Comparison of ENCODE assay signal across 16 cellular contexts in genomic region chr17:50798424-50799344, GRCh38. TPM values are rescaled to one million over a fixed set of nuclear protein-coding genes. Genes with fewer than 3 reads are reported as not detected.
DNase-seq lines count a peak whose midpoint lies in the region; ATAC-seq and TF ChIP-seq lines count a peak whose summit lies in the region.
"Had no signal": no experiment of that assay in that cellular context is flagged by ENCODE, and none has a peak within 500 bp of the region (broad histone marks: within the 10 kb centered on the region; RNA-seq: fewer than 3 reads in every experiment).

No MANE protein-coding gene starts in this region.

- H3K27me3 Mint-ChIP-seq in WTC11 (ENCODE audit: low read depth), result no peaks in the 10 kb centered on the region
- H3K27me3 Mint-ChIP-seq in stimulated activated memory B cell treated with anti-CD40 and anti-IgM and Interleukin-4, amounts not matched to agents 10 μg/mL and 1 μg/mL and 100 μg/mL, for 72 hours, result no peaks in the 10 kb centered on the region

- CTCF ChIA-PET in WTC11 (lab: Charles Lee), result interaction anchor here (0.5 to 2.3 kb wide), 3 partner anchors 16 to 426 kb away, joined by 3 to 19 read pairs (median 9); no protein-coding TSS in a partner anchor

- H3K27ac Mint-ChIP-seq in WTC11, result peak overlapping the region; percentile 68; the same call in 1 of the 2 replicates
- H3K27ac Mint-ChIP-seq in stimulated activated memory B cell treated with anti-CD40 and anti-IgM and Interleukin-4, amounts not matched to agents 10 μg/mL and 1 μg/mL and 100 μg/mL, for 72 hours, result no peak overlapping the region

- H3K4me1 Mint-ChIP-seq in WTC11, result peaks cover 18% of the 10 kb centered on the region
- no peaks in the 10 kb centered on the region for H3K4me1 Mint-ChIP-seq in stimulated activated memory B cell treated with anti-CD40 and anti-IgM and Interleukin-4, amounts not matched to agents 10 μg/mL and 1 μg/mL and 100 μg/mL, for 72 hours

- no peaks in the 10 kb centered on the region for H3K9me3 Mint-ChIP-seq in WTC11
- H3K9me3 Mint-ChIP-seq in stimulated activated memory B cell treated with anti-CD40 and anti-IgM and Interleukin-4, amounts not matched to agents 10 μg/mL and 1 μg/mL and 100 μg/mL, for 72 hours, result no peaks in the 10 kb centered on the region

- DNase-seq in DMS 273 (lab: John Stamatoyannopoulos, UW; ENCODE audit: unreplicated experiment) (peak; percentile 65), DMS 273 treated with DMSO at 0.1 percent for 48 hours (lab: John Stamatoyannopoulos, UW) (no peak), WTC11 (ENCODE audit: low spot score) (no peak), islet precursor cell (peak; percentile 83), NCI-H345 (lab: John Stamatoyannopoulos, UW) (no peak), DMS153 treated with DMSO at 0.1 percent for 48 hours (lab: John Stamatoyannopoulos, UW; ENCODE audit: unreplicated experiment) (no peak)
- no peak for DNase-seq in activated CD4-positive, alpha-beta T cell treated with anti-CD3 and anti-CD28 coated beads, Interleukin-2, amount 50 U/mL, for 48 hours
- DNase-seq: NCI-H1694 treated with DMSO at 0.1 percent for 48 hours, NCI-H748 treated with DMSO at 0.1 percent for 48 hours, testis had no signal

- H3K36me3 Mint-ChIP-seq in WTC11, result no peaks in the 10 kb centered on the region
- H3K36me3 Mint-ChIP-seq in stimulated activated memory B cell treated with anti-CD40 and anti-IgM and Interleukin-4, amounts not matched to agents 10 μg/mL and 1 μg/mL and 100 μg/mL, for 72 hours, result no peaks in the 10 kb centered on the region

- POLR2A ChIA-PET in WTC11 (lab: Charles Lee), result no interaction called here

- no peak overlapping the region for H3K4me3 Mint-ChIP-seq in WTC11
- H3K4me3 Mint-ChIP-seq in stimulated activated memory B cell treated with anti-CD40 and anti-IgM and Interleukin-4, amounts not matched to agents 10 μg/mL and 1 μg/mL and 100 μg/mL, for 72 hours, result no peak overlapping the region

- TF ChIP-seq CTCF in WTC11 (IDR thresholded peaks at IDR 0.05), result no peak

- peak; percentile 48 for ATAC-seq in WTC11
- peak; percentile 22 for ATAC-seq in stimulated activated memory B cell treated with anti-CD40 and anti-IgM and Interleukin-4, amounts not matched to agents 10 μg/mL and 1 μg/mL and 100 μg/mL, for 72 hours
- ATAC-seq: left lobe of liver had no signal

TF ChIP-seq in WTC11, 78 proteins besides CTCF, POLR2A, EP300 and RAD21:
- TF ChIP-seq HMGXB4 (CRISPR knock-in tag; IDR thresholded peaks at IDR 0.05) (no peak), FOXK1 (CRISPR knock-in tag; IDR thresholded peaks at IDR 0.05) (no peak), MLX (CRISPR knock-in tag; IDR thresholded peaks at IDR 0.05) (no peak), ATF1 (CRISPR knock-in tag; IDR thresholded peaks at IDR 0.05) (no peak), PREB (CRISPR knock-in tag; IDR thresholded peaks at IDR 0.05; ENCODE audit: borderline replicate concordance) (no peak), TEAD4 (CRISPR knock-in tag; IDR thresholded peaks at IDR 0.05) (no peak), ETV6 (CRISPR knock-in tag; IDR thresholded peaks at IDR 0.05) (no peak), E2F4 (CRISPR knock-in tag; IDR thresholded peaks at IDR 0.05; ENCODE audit: borderline replicate concordance, low read depth) (no peak), ATF6 (CRISPR knock-in tag; IDR thresholded peaks at IDR 0.05) (no peak), FOXP1 (CRISPR knock-in tag; IDR thresholded peaks at IDR 0.05; ENCODE audit: borderline replicate concordance) (no peak)
TF ChIP-seq in WTC11: peak in this region for 0.

RNA-seq across cellular contexts. Expression of gene ANKRD40CL, which starts 31.4 kb away (rescaled TPM):
- not detected in 3 replicates for total RNA-seq in WTC11 (2021)
- total RNA-seq: dermis microvascular lymphatic vessel endothelial cell; left lobe of liver; posterior vena cava; RPMI7951; T-helper 1 cell treated with Interleukin-12 subunit alpha and Interleukin-12 subunit beta and Interleukin-4 antibody, amounts not matched to agents 30 ng/mL and 1 ng/mL, for 36 hours; testis had no signal

RNA-seq across cellular contexts. Expression of gene WFIKKN2, which starts 36.7 kb away (rescaled TPM):
- total RNA-seq in WTC11 (2021), result 0.07 to 0.11 TPM (median 0.09 TPM) in 3 replicates
- total RNA-seq: dermis microvascular lymphatic vessel endothelial cell; RPMI7951; T-helper 1 cell treated with Interleukin-12 subunit alpha and Interleukin-12 subunit beta and Interleukin-4 antibody, amounts not matched to agents 30 ng/mL and 1 ng/mL, for 36 hours had no signal

Comparison
In these comparisons a context has a peak if more than half of its experiments do, and no peak if none do; other contexts are left out.
1. DNase-seq: peak in DMS 273 (single experiment) and islet precursor cell (single experiment); none in DMS 273 treated with DMSO at 0.1 percent for 48 hours (single experiment), WTC11 (single experiment), NCI-H345 (single experiment), DMS153 treated with DMSO at 0.1 percent for 48 hours (single experiment) and activated CD4-positive, alpha-beta T cell treated with anti-CD3 and anti-CD28 coated beads, Interleukin-2, amount 50 U/mL, for 48 hours (0 of 2).